9 cellular contexts compared by ENCODE assay signal in genomic region chr17:7034955-7035590, GRCh38. TPM values are rescaled to one million over a fixed set of nuclear protein-coding genes. Genes with fewer than 3 reads are reported as not detected.
DNase-seq lines count a peak whose midpoint lies in the region; ATAC-seq and TF ChIP-seq lines count a peak whose summit lies in the region.
"Had no signal": no experiment of that assay in that cellular context is flagged by ENCODE, and none has a peak within 500 bp of the region (broad histone marks: within the 10 kb centered on the region; RNA-seq: fewer than 3 reads in every experiment).

No MANE protein-coding gene starts in this region.

- peak overlapping the region; percentile 55 for H2AFZ ChIP-seq in trophoblast cell (ENCODE audit: insufficient read depth, low read length, poor library complexity)

- H3K27me3 Mint-ChIP-seq in HFFc6 (ENCODE audit: insufficient read depth) (peaks cover 6% of the 10 kb centered on the region), WTC11 (ENCODE audit: low read depth) (peaks cover 21% of the 10 kb centered on the region)

- H3K4me1 ChIP-seq in DOHH2 (ENCODE audit: control insufficient read depth, low read length) (peaks cover 43% of the 10 kb centered on the region), trophoblast cell (ENCODE audit: control insufficient read depth in 1 of 2, insufficient read depth in 2 of 2, low read length in 2 of 2) (peaks cover 9 to 12% of the 10 kb centered on the region in 2 experiments)

- H3K4ac ChIP-seq in trophoblast cell (ENCODE audit: low read depth, low read length), result peak overlapping the region; percentile 5

- H3K18ac ChIP-seq in trophoblast cell (ENCODE audit: low read length), result no peak overlapping the region

- H3K9ac ChIP-seq in trophoblast cell (ENCODE audit: low read length), result no peak overlapping the region

- H2BK120ac ChIP-seq in trophoblast cell (ENCODE audit: insufficient read depth, low read length, poor library complexity), result peak overlapping the region; percentile 5

- H3K4me2 ChIP-seq in DOHH2 (ENCODE audit: low read length), result peak overlapping the region; percentile 88
- peak overlapping the region; percentile 87 for H3K4me2 ChIP-seq in trophoblast cell (ENCODE audit: low read length)

- POLR2A ChIA-PET in WTC11 (lab: Charles Lee), result interaction anchor here (0.8 to 1.2 kb wide), 8 partner anchors 9 to 302 kb away, joined by 3 to 10 read pairs (median 4); partner anchors contain the start of genes ACADVL, BCL6B and DLG4

- H4K8ac ChIP-seq in trophoblast cell (ENCODE audit: low read depth, low read length), result peak overlapping the region; percentile 85

- no CpG with 5 or more reads among the region's 7 CpGs for WGBS in trophoblast cell (ENCODE audit: extremely low coverage, insufficient coverage, insufficient read length)

- peak overlapping the region; percentile 51 for H4K12ac ChIP-seq in trophoblast cell (ENCODE audit: low read depth, low read length)

- peaks cover 6% of the 10 kb centered on the region; the same call in 1 of the 2 replicates for H3F3A ChIP-seq in DOHH2 (ENCODE audit: control insufficient read depth, insufficient read depth)

- peak overlapping the region; percentile 66 for H3K27ac ChIP-seq in DOHH2 (ENCODE audit: low read depth, low read length)
- no peak overlapping the region for H3K27ac ChIP-seq in trophoblast cell (ENCODE audit: low read depth, low read length)

- H3K4me1 Mint-ChIP-seq in HFFc6 (ENCODE audit: low read depth), result peaks cover 12% of the 10 kb centered on the region
- H3K4me1 Mint-ChIP-seq in WTC11, result peaks cover 20% of the 10 kb centered on the region

- no peaks in the 10 kb centered on the region for H3K9me3 Mint-ChIP-seq in HFFc6
- H3K9me3 Mint-ChIP-seq in WTC11, result no peaks in the 10 kb centered on the region

- H3K79me2 ChIP-seq in DOHH2 (ENCODE audit: control insufficient read depth, low read length) (peaks cover 20% of the 10 kb centered on the region), trophoblast cell (ENCODE audit: control insufficient read depth, insufficient read depth, low read length, poor library complexity) (peaks cover 8% of the 10 kb centered on the region)

- CTCF ChIA-PET in WTC11 (lab: Charles Lee), result interaction anchor here (1.0 to 2.3 kb wide), 16 partner anchors 8 to 181 kb away, joined by 3 to 34 read pairs (median 6); partner anchors contain the start of gene BCL6B

- peak overlapping the region; percentile 49 for H2AK5ac ChIP-seq in trophoblast cell (ENCODE audit: low read length)

- H3K9me3 ChIP-seq in DOHH2 (ENCODE audit: control insufficient read depth, insufficient read depth, low read length) (no peaks in the 10 kb centered on the region), trophoblast cell (ENCODE audit: insufficient read depth, low read depth, low read length) (no peaks in the 10 kb centered on the region)

- H3K23ac ChIP-seq in trophoblast cell (ENCODE audit: low read length), result no peak overlapping the region

- ATAC-seq in WTC11, result no peak

- H3K27ac Mint-ChIP-seq in HFFc6 (peak overlapping the region; percentile 91), WTC11 (peak overlapping the region; percentile 58; the same call in 1 of the 2 replicates)

- H3K4me3 Mint-ChIP-seq in HFFc6, result peak overlapping the region; percentile 94
- peak overlapping the region; percentile 94 for H3K4me3 Mint-ChIP-seq in WTC11

- H3K9me2 ChIP-seq in DOHH2 (replicated peaks; ENCODE audit: control insufficient read depth, low read length), result no peaks in the 10 kb centered on the region

- no peak for TF ChIP-seq CTCF in DOHH2 (IDR thresholded peaks at IDR 0.05; ENCODE audit: low read depth, low read length, poor library complexity, severe bottlenecking)
- TF ChIP-seq CTCF in HFFc6 (IDR thresholded peaks at IDR 0.05), result no peak
- no peak for TF ChIP-seq CTCF in WTC11 (IDR thresholded peaks at IDR 0.05)
- TF ChIP-seq CTCF in fibroblast of pulmonary artery (IDR thresholded peaks at IDR 0.05; ENCODE audit: low read length, missing control alignments), result no peak

- H3K4me3 ChIP-seq in DOHH2 (ENCODE audit: low read length), result peak overlapping the region; percentile 86
- H3K4me3 ChIP-seq in fibroblast of pulmonary artery (replicated peaks; ENCODE audit: low read depth, low read length), result peak overlapping the region; percentile 79
- peak overlapping the region; percentile 74 for H3K4me3 ChIP-seq in trophoblast cell (ENCODE audit: low read depth, low read length)

- H3K36me3 ChIP-seq in DOHH2 (ENCODE audit: control insufficient read depth, low read length) (peaks cover 8% of the 10 kb centered on the region), trophoblast cell (ENCODE audit: control insufficient read depth in 1 of 2, insufficient read depth in 2 of 2, low read length in 2 of 2) (peaks cover 2 to 3% of the 10 kb centered on the region in 2 experiments)

- H3K79me1 ChIP-seq in trophoblast cell (ENCODE audit: low read length), result peaks cover 12% of the 10 kb centered on the region

- H4K20me1 ChIP-seq in DOHH2 (ENCODE audit: control insufficient read depth, insufficient read depth, low read depth, low read length), result no peaks in the 10 kb centered on the region

- H3K27me3 ChIP-seq in DOHH2 (ENCODE audit: control insufficient read depth, low read length) (no peaks in the 10 kb centered on the region), trophoblast cell (ENCODE audit: insufficient read depth, low read length) (no peaks in the 10 kb centered on the region)

- DNase-seq in HFFc6 (no peak), WTC11 (ENCODE audit: low spot score) (no peak), fibroblast of pulmonary artery (ENCODE audit: low read depth) (no peak), trophoblast cell (no peak), NCI-H1436 (lab: John Stamatoyannopoulos, UW) (no peak), HPDE6-E6E7 (ENCODE audit: extremely low spot score) (no peak), NCI-H1092 (lab: John Stamatoyannopoulos, UW) (no peak)

- H3K36me3 Mint-ChIP-seq in HFFc6 (ENCODE audit: low read depth), result no peaks in the 10 kb centered on the region
- H3K36me3 Mint-ChIP-seq in WTC11, result peaks cover 2% of the 10 kb centered on the region

- H2BK12ac ChIP-seq in trophoblast cell (ENCODE audit: low read length), result no peak overlapping the region

- peak overlapping the region; percentile 21 for H3K14ac ChIP-seq in trophoblast cell (ENCODE audit: low read length)

- H4K91ac ChIP-seq in trophoblast cell (ENCODE audit: low read depth, low read length), result peak overlapping the region; percentile 33

- H2BK5ac ChIP-seq in trophoblast cell (ENCODE audit: low read depth, low read length, poor library complexity), result no peak overlapping the region

TF ChIP-seq in WTC11, 78 proteins besides CTCF, POLR2A, EP300 and RAD21 (continues in another document):
- TF ChIP-seq ZNF317 (CRISPR knock-in tag; IDR thresholded peaks at IDR 0.05; ENCODE audit: borderline replicate concordance, low read depth) (no peak), ZBTB43 (CRISPR knock-in tag; IDR thresholded peaks at IDR 0.05) (no peak), ATF6 (CRISPR knock-in tag; IDR thresholded peaks at IDR 0.05) (no peak), SMAD4 (CRISPR knock-in tag; IDR thresholded peaks at IDR 0.05) (no peak), SOX15 (CRISPR knock-in tag; IDR thresholded peaks at IDR 0.05) (no peak), MLX (CRISPR knock-in tag; IDR thresholded peaks at IDR 0.05) (no peak), ZBTB21 (CRISPR knock-in tag; IDR thresholded peaks at IDR 0.05; ENCODE audit: borderline replicate concordance) (no peak), JUN (CRISPR knock-in tag; IDR thresholded peaks at IDR 0.05) (no peak)

RNA-seq across cellular contexts. Expression of gene SLC16A13, which starts 0.7 kb away (rescaled TPM):
- 1 to 10 TPM; 1.6 to 3.4 (median 1.9) TPM for total RNA-seq in HFFc6 (2021; fragmentation: NEBNext Ultra II Directional; extraction: Animal tissue kit (Norgen Biotek cat#: 25700))
- 5.2 to 7.1 TPM (median 6.9 TPM) in 3 replicates for total RNA-seq in WTC11 (2021)
- polyA plus RNA-seq in trophoblast cell (2013), result 23.2 and 24.9 TPM in 2 replicates

RNA-seq across cellular contexts. Expression of gene SLC16A11, which starts 8.8 kb away (rescaled TPM):
- total RNA-seq in HFFc6 (2021; fragmentation: NEBNext Ultra II Directional; extraction: Animal tissue kit (Norgen Biotek cat#: 25700)), result not detected
- 0.48 to 0.62 TPM (median 0.53 TPM) in 3 replicates for total RNA-seq in WTC11 (2021)
- 0.51 and 0.96 TPM in 2 replicates for polyA plus RNA-seq in trophoblast cell (2013)

RNA-seq across cellular contexts. Expression of gene BCL6B, which starts 12.2 kb away (rescaled TPM):
- total RNA-seq in HFFc6 (2021; fragmentation: NEBNext Ultra II Directional; extraction: Animal tissue kit (Norgen Biotek cat#: 25700)), result not detected
- total RNA-seq in WTC11 (2021), result 11.4 to 13.5 TPM (median 12.3 TPM) in 3 replicates
- 0.14 and 0.31 TPM in 2 replicates for polyA plus RNA-seq in trophoblast cell (2013)
- total RNA-seq: LHCN-M2 had no signal

RNA-seq across cellular contexts. Expression of gene RNASEK, which starts 22.6 kb away (rescaled TPM):
- 100 to 1,000 TPM; 286 to 382 (median 343) TPM for total RNA-seq in HFFc6 (2021; fragmentation: NEBNext Ultra II Directional; extraction: Animal tissue kit (Norgen Biotek cat#: 25700))
- 162 to 173 TPM (median 170 TPM) in 3 replicates for total RNA-seq in WTC11 (2021)
- polyA plus RNA-seq in trophoblast cell (2013), result 628 and 654 TPM in 2 replicates

RNA-seq across cellular contexts. Expression of gene ALOX12, which starts 39.2 kb away (rescaled TPM):
- total RNA-seq in HFFc6 (2021; fragmentation: NEBNext Ultra II Directional; extraction: Animal tissue kit (Norgen Biotek cat#: 25700)), result not detected
- total RNA-seq in WTC11 (2021), result 1.6 to 1.9 TPM (median 1.9 TPM) in 3 replicates
- polyA plus RNA-seq in trophoblast cell (2013), result 0.06 TPM in 1 of 2 replicates, not detected in the other
- total RNA-seq: LHCN-M2 had no signal

Comparison
In these comparisons a context has a peak if more than half of its experiments do, and no peak if none do; other contexts are left out.
1. RNA of gene BCL6B, which starts 12.2 kb away (total RNA-seq): 11.4 to 13.5 TPM in WTC11; not detected in HFFc6; every median in the first group is over 10 times any median in the second.
2. Peak in every context shown above with its lines, with median percentiles within 50 percentile points of each other: H3K4me3 ChIP-seq.